Comparison of ENCODE assay signal across 17 cellular contexts in genomic region chr10:69642747-69643146, GRCh38. TPM values are rescaled to one million over a fixed set of nuclear protein-coding genes. Genes with fewer than 3 reads are reported as not detected.
DNase-seq lines count a peak whose midpoint lies in the region; ATAC-seq and TF ChIP-seq lines count a peak whose summit lies in the region.
"Had no signal": no experiment of that assay in that cellular context is flagged by ENCODE, and none has a peak within 500 bp of the region (broad histone marks: within the 10 kb centered on the region; RNA-seq: fewer than 3 reads in every experiment).

No MANE protein-coding gene starts in this region.

- H3K9ac ChIP-seq in endodermal cell (ENCODE audit: extremely low read depth, low read length, poor library complexity, severe bottlenecking) = no peak overlapping the region
- H3K9ac ChIP-seq: BLaER1 had no signal

- H3K4me1 ChIP-seq in RWPE2 (ENCODE audit: insufficient read depth, poor library complexity, severe bottlenecking) (peaks cover 8% of the 10 kb centered on the region), endodermal cell (ENCODE audit: control insufficient read depth, insufficient read depth, low read length) (peaks cover 3% of the 10 kb centered on the region)
- H3K4me1 ChIP-seq: HAP-1 had no signal

- no peak for ATAC-seq in RWPE2 (ENCODE audit: low read depth)
- ATAC-seq in omental fat pad (ENCODE audit: low FRiP score) = no peak
- ATAC-seq: CD8-positive, alpha-beta T cell; GM12878 had no signal

- peaks cover 5% of the 10 kb centered on the region for H3K4me1 Mint-ChIP-seq in CD14-positive monocyte
- H3K4me1 Mint-ChIP-seq in endodermal cell = peaks cover 10% of the 10 kb centered on the region
- H3K4me1 Mint-ChIP-seq in activated T-helper 2 cell treated with anti-CD3 and anti-CD28 coated beads, Interferon-gamma antibody, Interleukin-2, Interleukin-4, amounts not matched to agents 10 μg/mL and 5 μg/mL and 100 μg/mL, durations not matched to agents 14 hours and 24 hours and 36 hours (ENCODE audit: low read depth) = no peaks in the 10 kb centered on the region

- H3K27ac ChIP-seq in RWPE2 (ENCODE audit: poor library complexity, severe bottlenecking) (no peak overlapping the region), endodermal cell (ENCODE audit: low read depth, low read length) (no peak overlapping the region), substantia nigra (ENCODE audit: low read depth, low read length, poor library complexity, severe bottlenecking) (no peak overlapping the region)
- H3K27ac ChIP-seq: BLaER1 had no signal

- intact Hi-C loops in CD14-positive monocyte (cut with micrococcal nuclease) = no loop called here
- intact Hi-C loops in posterior vena cava (cut with DNase I) = loop anchor here in 1 of 2 donors (5.0 to 10.0 kb wide), 2 partner anchors 272 to 1565 kb away; no protein-coding TSS in a partner anchor
- intact Hi-C loops in activated T-helper 2 cell treated with anti-CD3 and anti-CD28 coated beads, Interferon-gamma antibody, Interleukin-2, Interleukin-4, amounts not matched to agents 10 μg/mL and 5 μg/mL and 100 μg/mL, durations not matched to agents 14 hours and 24 hours and 36 hours (cut with micrococcal nuclease) = no loop called here

- H3K4me3 Mint-ChIP-seq in CD14-positive monocyte = no peak overlapping the region
- H3K4me3 Mint-ChIP-seq in endodermal cell = no peak overlapping the region
- H3K4me3 Mint-ChIP-seq in activated T-helper 2 cell treated with anti-CD3 and anti-CD28 coated beads, Interferon-gamma antibody, Interleukin-2, Interleukin-4, amounts not matched to agents 10 μg/mL and 5 μg/mL and 100 μg/mL, durations not matched to agents 14 hours and 24 hours and 36 hours (ENCODE audit: low read depth) = no peak overlapping the region
- H3K4me3 Mint-ChIP-seq: CD8-positive, alpha-beta T cell had no signal

- 89 to 100% methylated on average over 5 of the region's 5 CpGs for WGBS in endodermal cell (ENCODE audit: insufficient coverage in 1 of 2, insufficient read length in 1 of 2), 2 experiments

- DNase-seq in CD14-positive monocyte (ENCODE audit: low spot score) = peak; percentile 22
- DNase-seq in RWPE2 (ENCODE audit: low spot score) = peak; percentile 8
- DNase-seq in endodermal cell = peak; percentile 22
- peak; percentile 3 for DNase-seq in posterior vena cava (ENCODE audit: low spot score)
- DNase-seq in omental fat pad (ENCODE audit: low spot score) = no peak
- no peak for DNase-seq in activated T-helper 2 cell treated with anti-CD3 and anti-CD28 coated beads, Interferon-gamma antibody, Interleukin-2, Interleukin-4, amounts not matched to agents 10 μg/mL and 5 μg/mL and 100 μg/mL, durations not matched to agents 14 hours and 24 hours and 36 hours (ENCODE audit: low spot score)
- no peak for DNase-seq in substantia nigra (lab: John Stamatoyannopoulos, UW)
- DNase-seq in SK-N-DZ (ENCODE audit: low spot score) = no peak
- DNase-seq: Calu3; CD8-positive, alpha-beta T cell; DMS53; DND-41; EL; KBM-7 had no signal

- no peaks in the 10 kb centered on the region for H3K9me3 Mint-ChIP-seq in CD14-positive monocyte
- H3K9me3 Mint-ChIP-seq in endodermal cell = no peaks in the 10 kb centered on the region
- no peaks in the 10 kb centered on the region for H3K9me3 Mint-ChIP-seq in activated T-helper 2 cell treated with anti-CD3 and anti-CD28 coated beads, Interferon-gamma antibody, Interleukin-2, Interleukin-4, amounts not matched to agents 10 μg/mL and 5 μg/mL and 100 μg/mL, durations not matched to agents 14 hours and 24 hours and 36 hours
- H3K9me3 Mint-ChIP-seq: CD8-positive, alpha-beta T cell had no signal

- no peak overlapping the region for H3K4me3 ChIP-seq in RWPE2 (ENCODE audit: severe bottlenecking)
- H3K4me3 ChIP-seq in endodermal cell (ENCODE audit: low read length) = no peak overlapping the region
- H3K4me3 ChIP-seq: BLaER1, GM12878, HAP-1 had no signal

- no peaks in the 10 kb centered on the region for H3K36me3 Mint-ChIP-seq in CD14-positive monocyte
- no peaks in the 10 kb centered on the region for H3K36me3 Mint-ChIP-seq in endodermal cell (ENCODE audit: low read depth)
- no peaks in the 10 kb centered on the region for H3K36me3 Mint-ChIP-seq in activated T-helper 2 cell treated with anti-CD3 and anti-CD28 coated beads, Interferon-gamma antibody, Interleukin-2, Interleukin-4, amounts not matched to agents 10 μg/mL and 5 μg/mL and 100 μg/mL, durations not matched to agents 14 hours and 24 hours and 36 hours (ENCODE audit: low read depth)
- H3K36me3 Mint-ChIP-seq: CD8-positive, alpha-beta T cell had no signal

- H3K9me3 ChIP-seq in RWPE2 (ENCODE audit: severe bottlenecking) = no peaks in the 10 kb centered on the region
- no peaks in the 10 kb centered on the region for H3K9me3 ChIP-seq in endodermal cell (ENCODE audit: control insufficient read depth, low read length)
- H3K9me3 ChIP-seq: BLaER1, HAP-1 had no signal

- H3K27me3 Mint-ChIP-seq in CD14-positive monocyte (ENCODE audit: low read depth in 3 of 3) (peaks cover 4 to 8% (median 6%) of the 10 kb centered on the region in 3 donors), endodermal cell (ENCODE audit: insufficient read depth) (peaks cover 21% of the 10 kb centered on the region)
- peaks cover 5% of the 10 kb centered on the region for H3K27me3 Mint-ChIP-seq in activated T-helper 2 cell treated with anti-CD3 and anti-CD28 coated beads, Interferon-gamma antibody, Interleukin-2, Interleukin-4, amounts not matched to agents 10 μg/mL and 5 μg/mL and 100 μg/mL, durations not matched to agents 14 hours and 24 hours and 36 hours (ENCODE audit: low read depth)

- TF ChIP-seq CTCF in CD14-positive monocyte (IDR thresholded peaks at IDR 0.05) (no peak), RWPE2 (IDR thresholded peaks at IDR 0.05; ENCODE audit: poor library complexity, severe bottlenecking) (no peak), endodermal cell (conservative IDR thresholded peaks at IDR 0.05) (no peak), omental fat pad (IDR thresholded peaks at IDR 0.05) (no peak)

- H3K27ac Mint-ChIP-seq in CD14-positive monocyte (no peak overlapping the region), endodermal cell (no peak overlapping the region)
- H3K27ac Mint-ChIP-seq in activated T-helper 2 cell treated with anti-CD3 and anti-CD28 coated beads, Interferon-gamma antibody, Interleukin-2, Interleukin-4, amounts not matched to agents 10 μg/mL and 5 μg/mL and 100 μg/mL, durations not matched to agents 14 hours and 24 hours and 36 hours = no peak overlapping the region
- H3K27ac Mint-ChIP-seq: CD8-positive, alpha-beta T cell had no signal

- H3K36me3 ChIP-seq in RWPE2 (ENCODE audit: low read depth) (no peaks in the 10 kb centered on the region), endodermal cell (ENCODE audit: control insufficient read depth, insufficient read depth, low read length) (no peaks in the 10 kb centered on the region)
- H3K36me3 ChIP-seq: BLaER1, HAP-1 had no signal

- H3K27me3 ChIP-seq in RWPE2 (ENCODE audit: insufficient read depth, poor library complexity, severe bottlenecking) (no peaks in the 10 kb centered on the region), endodermal cell (ENCODE audit: control insufficient read depth, insufficient read depth, low read length, poor library complexity, severe bottlenecking) (peaks cover 6% of the 10 kb centered on the region)
- H3K27me3 ChIP-seq: BLaER1 had no signal

RNA-seq across cellular contexts. Expression of gene FAM241B, which starts 12.7 kb away (rescaled TPM):
- not detected for polyA plus RNA-seq in CD14-positive monocyte
- total RNA-seq in endodermal cell (10 to 100 TPM; 27.1 to 42.0 TPM), posterior vena cava (1 to 10 TPM; 2.2 to 3.1 TPM), omental fat pad (1 to 10 TPM in 3 of 4 donors, under 1 TPM in 1; 0.84 to 2.3 (median 1.8) TPM)
- 12.0 TPM for polyA plus RNA-seq in endodermal cell (2013, experiment 1 of 2)
- 10.8 TPM for polyA plus RNA-seq in endodermal cell (2013, experiment 2 of 2)
- total RNA-seq in activated T-helper 2 cell treated with anti-CD3 and anti-CD28 coated beads, Interferon-gamma antibody, Interleukin-2, Interleukin-4, amounts not matched to agents 10 μg/mL and 5 μg/mL and 100 μg/mL, durations not matched to agents 14 hours and 24 hours and 36 hours = 9.3 and 12.1 TPM in 2 replicates
- polyA plus RNA-seq in SK-N-DZ (2014; cell fraction: cytosol; rRNA removed) = 10.6 and 12.4 TPM in 2 replicates
- polyA plus RNA-seq in SK-N-DZ (2014; cell fraction: nucleus; rRNA removed) = 13.8 and 30.4 TPM in 2 replicates

Comparison
In these comparisons a context has a peak if more than half of its experiments do, and no peak if none do; other contexts are left out.
1. DNase-seq: peak in CD14-positive monocyte (single experiment), RWPE2 (single experiment), endodermal cell (single experiment) and posterior vena cava (single experiment); none in omental fat pad (single experiment), activated T-helper 2 cell treated with anti-CD3 and anti-CD28 coated beads, Interferon-gamma antibody, Interleukin-2, Interleukin-4, amounts not matched to agents 10 μg/mL and 5 μg/mL and 100 μg/mL, durations not matched to agents 14 hours and 24 hours and 36 hours (single experiment), substantia nigra (0 of 49) and SK-N-DZ (single experiment).